Comparison of ENCODE assay signal across 1 cellular context in the genomic region with DNA sequence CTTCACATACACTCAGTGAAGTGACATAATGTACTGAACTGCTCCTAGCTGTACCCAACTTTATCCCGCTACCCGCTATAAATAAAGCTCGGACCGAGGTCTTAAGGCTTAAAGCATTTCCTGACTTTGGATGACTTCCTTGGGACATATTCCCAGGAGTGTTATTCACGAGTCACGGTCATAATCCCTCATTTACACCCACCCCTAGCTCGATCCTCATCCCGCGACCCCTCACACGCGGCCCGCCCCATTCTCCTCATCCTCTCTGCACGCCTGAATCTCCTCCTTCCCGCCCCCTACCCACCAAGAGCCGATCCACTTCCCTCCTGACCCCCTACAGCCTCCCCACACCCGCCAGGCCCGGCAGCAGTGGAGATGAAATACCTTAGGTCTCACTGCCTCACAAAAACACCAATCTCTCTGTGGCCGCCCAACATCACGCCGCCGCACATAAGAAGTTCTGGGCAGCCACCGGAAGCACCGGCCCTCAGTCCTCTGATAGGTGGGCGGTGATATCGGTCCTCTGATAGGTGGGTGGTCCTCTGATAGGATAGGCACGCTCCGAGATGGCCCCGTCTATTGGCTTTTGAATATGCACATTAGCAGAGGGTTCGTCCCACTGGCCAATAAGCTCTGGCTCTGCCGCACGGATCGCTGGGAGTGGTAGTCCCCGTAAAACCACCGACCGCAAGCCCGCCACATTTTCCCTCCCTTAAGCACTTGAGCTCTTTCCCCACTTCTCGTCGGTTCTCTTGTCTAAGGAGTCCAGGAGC.
TF ChIP-seq lines count a peak whose summit lies in the region.

A gene with protein sequence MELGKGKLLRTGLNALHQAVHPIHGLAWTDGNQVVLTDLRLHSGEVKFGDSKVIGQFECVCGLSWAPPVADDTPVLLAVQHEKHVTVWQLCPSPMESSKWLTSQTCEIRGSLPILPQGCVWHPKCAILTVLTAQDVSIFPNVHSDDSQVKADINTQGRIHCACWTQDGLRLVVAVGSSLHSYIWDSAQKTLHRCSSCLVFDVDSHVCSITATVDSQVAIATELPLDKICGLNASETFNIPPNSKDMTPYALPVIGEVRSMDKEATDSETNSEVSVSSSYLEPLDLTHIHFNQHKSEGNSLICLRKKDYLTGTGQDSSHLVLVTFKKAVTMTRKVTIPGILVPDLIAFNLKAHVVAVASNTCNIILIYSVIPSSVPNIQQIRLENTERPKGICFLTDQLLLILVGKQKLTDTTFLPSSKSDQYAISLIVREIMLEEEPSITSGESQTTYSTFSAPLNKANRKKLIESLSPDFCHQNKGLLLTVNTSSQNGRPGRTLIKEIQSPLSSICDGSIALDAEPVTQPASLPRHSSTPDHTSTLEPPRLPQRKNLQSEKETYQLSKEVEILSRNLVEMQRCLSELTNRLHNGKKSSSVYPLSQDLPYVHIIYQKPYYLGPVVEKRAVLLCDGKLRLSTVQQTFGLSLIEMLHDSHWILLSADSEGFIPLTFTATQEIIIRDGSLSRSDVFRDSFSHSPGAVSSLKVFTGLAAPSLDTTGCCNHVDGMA (minus strand): TSS at position 462 of the 773 bp plus-strand sequence. CDS start 7,897 bp downstream, outside the sequence.

TF ChIP-seq in HepG2, 621 proteins besides CTCF, POLR2A, EP300 and RAD21 (continued from another document and continues in another):
- TF ChIP-seq PHF20 (CRISPR knock-in tag; IDR thresholded peaks at IDR 0.05) (no peak; the same call in 1 of the 2 replicates), YEATS2 (CRISPR knock-in tag; IDR thresholded peaks at IDR 0.05; ENCODE audit: borderline replicate concordance) (peak; percentile 69), HOMEZ (CRISPR knock-in tag; IDR thresholded peaks at IDR 0.05; ENCODE audit: low read depth) (no peak), ZNF589 (CRISPR knock-in tag; conservative IDR thresholded peaks at IDR 0.05) (peak; percentile 55; the same call in 1 of the 2 replicates), ZNF75D (CRISPR knock-in tag; IDR thresholded peaks at IDR 0.05; ENCODE audit: borderline replicate concordance) (no peak), SMARCE1 (IDR thresholded peaks at IDR 0.05; ENCODE audit: borderline replicate concordance) (no peak), SP2 (CRISPR knock-in tag; IDR thresholded peaks at IDR 0.05) (peak; percentile 96), CBX1 (IDR thresholded peaks at IDR 0.05; ENCODE audit: low read depth) (no peak), TAF15 (IDR thresholded peaks at IDR 0.05; ENCODE audit: low read depth, low read length, poor library complexity, severe bottlenecking) (peak; percentile 53), PITX1 (CRISPR knock-in tag; IDR thresholded peaks at IDR 0.05) (peak; percentile 46; the same call in 1 of the 2 replicates), ZNF614 (CRISPR knock-in tag; IDR thresholded peaks at IDR 0.05; ENCODE audit: borderline replicate concordance) (no peak; the same call in 1 of the 2 replicates), ZNF703 (CRISPR knock-in tag; IDR thresholded peaks at IDR 0.05; ENCODE audit: borderline replicate concordance) (no peak), FOXP1 (IDR thresholded peaks at IDR 0.05) (no peak), FOXP1 (CRISPR knock-in tag; IDR thresholded peaks at IDR 0.05) (no peak), ZNF432 (CRISPR knock-in tag; IDR thresholded peaks at IDR 0.05; ENCODE audit: borderline replicate concordance) (no peak), GABPB1 (CRISPR knock-in tag; IDR thresholded peaks at IDR 0.05) (peak; percentile 95), ZNF639 (CRISPR knock-in tag; conservative IDR thresholded peaks at IDR 0.05) (no peak), AKAP8 (CRISPR knock-in tag; IDR thresholded peaks at IDR 0.05) (no peak), STAG1 (CRISPR knock-in tag; IDR thresholded peaks at IDR 0.05) (no peak), RORA (CRISPR knock-in tag; IDR thresholded peaks at IDR 0.05) (no peak), MIER2 (CRISPR knock-in tag; IDR thresholded peaks at IDR 0.05) (no peak), ZBTB39 (CRISPR knock-in tag; IDR thresholded peaks at IDR 0.05) (no peak), HOXA5 (CRISPR knock-in tag; IDR thresholded peaks at IDR 0.05) (peak; percentile 86), ZNF709 (CRISPR knock-in tag; IDR thresholded peaks at IDR 0.05) (peak; percentile 72), MEIS2 (CRISPR knock-in tag; IDR thresholded peaks at IDR 0.05) (no peak), FOXC1 (CRISPR knock-in tag; IDR thresholded peaks at IDR 0.05; ENCODE audit: borderline replicate concordance) (no peak), ZNF317 (CRISPR knock-in tag; IDR thresholded peaks at IDR 0.05) (peak; percentile 78), LBX2 (CRISPR knock-in tag; IDR thresholded peaks at IDR 0.05; ENCODE audit: borderline replicate concordance) (no peak), ZNF30 (CRISPR knock-in tag; IDR thresholded peaks at IDR 0.05) (no peak), PAWR (CRISPR knock-in tag; IDR thresholded peaks at IDR 0.05; ENCODE audit: borderline replicate concordance) (no peak)
- TF ChIP-seq, protein P1, sequence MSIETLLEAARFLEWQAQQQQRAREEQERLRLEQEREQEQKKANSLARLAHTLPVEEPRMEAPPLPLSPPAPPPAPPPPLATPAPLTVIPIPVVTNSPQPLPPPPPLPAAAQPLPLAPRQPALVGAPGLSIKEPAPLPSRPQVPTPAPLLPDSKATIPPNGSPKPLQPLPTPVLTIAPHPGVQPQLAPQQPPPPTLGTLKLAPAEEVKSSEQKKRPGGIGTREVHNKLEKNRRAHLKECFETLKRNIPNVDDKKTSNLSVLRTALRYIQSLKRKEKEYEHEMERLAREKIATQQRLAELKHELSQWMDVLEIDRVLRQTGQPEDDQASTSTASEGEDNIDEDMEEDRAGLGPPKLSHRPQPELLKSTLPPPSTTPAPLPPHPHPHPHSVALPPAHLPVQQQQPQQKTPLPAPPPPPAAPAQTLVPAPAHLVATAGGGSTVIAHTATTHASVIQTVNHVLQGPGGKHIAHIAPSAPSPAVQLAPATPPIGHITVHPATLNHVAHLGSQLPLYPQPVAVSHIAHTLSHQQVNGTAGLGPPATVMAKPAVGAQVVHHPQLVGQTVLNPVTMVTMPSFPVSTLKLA (IDR thresholded peaks at IDR 0.05), result peak; percentile 49; the same call in 1 of the 2 replicates
- TF ChIP-seq, protein P2, sequence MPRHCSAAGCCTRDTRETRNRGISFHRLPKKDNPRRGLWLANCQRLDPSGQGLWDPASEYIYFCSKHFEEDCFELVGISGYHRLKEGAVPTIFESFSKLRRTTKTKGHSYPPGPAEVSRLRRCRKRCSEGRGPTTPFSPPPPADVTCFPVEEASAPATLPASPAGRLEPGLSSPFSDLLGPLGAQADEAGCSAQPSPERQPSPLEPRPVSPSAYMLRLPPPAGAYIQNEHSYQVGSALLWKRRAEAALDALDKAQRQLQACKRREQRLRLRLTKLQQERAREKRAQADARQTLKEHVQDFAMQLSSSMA (CRISPR knock-in tag; IDR thresholded peaks at IDR 0.05), result no peak; the same call in 1 of the 2 replicates
- TF ChIP-seq, protein P3, sequence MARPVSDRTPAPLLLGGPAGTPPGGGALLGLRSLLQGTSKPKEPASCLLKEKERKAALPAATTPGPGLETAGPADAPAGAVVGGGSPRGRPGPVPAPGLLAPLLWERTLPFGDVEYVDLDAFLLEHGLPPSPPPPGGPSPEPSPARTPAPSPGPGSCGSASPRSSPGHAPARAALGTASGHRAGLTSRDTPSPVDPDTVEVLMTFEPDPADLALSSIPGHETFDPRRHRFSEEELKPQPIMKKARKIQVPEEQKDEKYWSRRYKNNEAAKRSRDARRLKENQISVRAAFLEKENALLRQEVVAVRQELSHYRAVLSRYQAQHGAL (CRISPR knock-in tag; IDR thresholded peaks at IDR 0.05; ENCODE audit: not compliant biosample characterization), result no peak
- TF ChIP-seq, protein P4, sequence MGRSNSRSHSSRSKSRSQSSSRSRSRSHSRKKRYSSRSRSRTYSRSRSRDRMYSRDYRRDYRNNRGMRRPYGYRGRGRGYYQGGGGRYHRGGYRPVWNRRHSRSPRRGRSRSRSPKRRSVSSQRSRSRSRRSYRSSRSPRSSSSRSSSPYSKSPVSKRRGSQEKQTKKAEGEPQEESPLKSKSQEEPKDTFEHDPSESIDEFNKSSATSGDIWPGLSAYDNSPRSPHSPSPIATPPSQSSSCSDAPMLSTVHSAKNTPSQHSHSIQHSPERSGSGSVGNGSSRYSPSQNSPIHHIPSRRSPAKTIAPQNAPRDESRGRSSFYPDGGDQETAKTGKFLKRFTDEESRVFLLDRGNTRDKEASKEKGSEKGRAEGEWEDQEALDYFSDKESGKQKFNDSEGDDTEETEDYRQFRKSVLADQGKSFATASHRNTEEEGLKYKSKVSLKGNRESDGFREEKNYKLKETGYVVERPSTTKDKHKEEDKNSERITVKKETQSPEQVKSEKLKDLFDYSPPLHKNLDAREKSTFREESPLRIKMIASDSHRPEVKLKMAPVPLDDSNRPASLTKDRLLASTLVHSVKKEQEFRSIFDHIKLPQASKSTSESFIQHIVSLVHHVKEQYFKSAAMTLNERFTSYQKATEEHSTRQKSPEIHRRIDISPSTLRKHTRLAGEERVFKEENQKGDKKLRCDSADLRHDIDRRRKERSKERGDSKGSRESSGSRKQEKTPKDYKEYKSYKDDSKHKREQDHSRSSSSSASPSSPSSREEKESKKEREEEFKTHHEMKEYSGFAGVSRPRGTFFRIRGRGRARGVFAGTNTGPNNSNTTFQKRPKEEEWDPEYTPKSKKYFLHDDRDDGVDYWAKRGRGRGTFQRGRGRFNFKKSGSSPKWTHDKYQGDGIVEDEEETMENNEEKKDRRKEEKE (IDR thresholded peaks at IDR 0.05), result no peak
- TF ChIP-seq, protein P5, sequence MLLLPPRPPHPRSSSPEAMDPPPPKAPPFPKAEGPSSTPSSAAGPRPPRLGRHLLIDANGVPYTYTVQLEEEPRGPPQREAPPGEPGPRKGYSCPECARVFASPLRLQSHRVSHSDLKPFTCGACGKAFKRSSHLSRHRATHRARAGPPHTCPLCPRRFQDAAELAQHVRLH (CRISPR knock-in tag; IDR thresholded peaks at IDR 0.05; ENCODE audit: borderline replicate concordance, low read depth), result peak; percentile 77; the same call in 1 of the 2 replicates
- TF ChIP-seq, protein P6, sequence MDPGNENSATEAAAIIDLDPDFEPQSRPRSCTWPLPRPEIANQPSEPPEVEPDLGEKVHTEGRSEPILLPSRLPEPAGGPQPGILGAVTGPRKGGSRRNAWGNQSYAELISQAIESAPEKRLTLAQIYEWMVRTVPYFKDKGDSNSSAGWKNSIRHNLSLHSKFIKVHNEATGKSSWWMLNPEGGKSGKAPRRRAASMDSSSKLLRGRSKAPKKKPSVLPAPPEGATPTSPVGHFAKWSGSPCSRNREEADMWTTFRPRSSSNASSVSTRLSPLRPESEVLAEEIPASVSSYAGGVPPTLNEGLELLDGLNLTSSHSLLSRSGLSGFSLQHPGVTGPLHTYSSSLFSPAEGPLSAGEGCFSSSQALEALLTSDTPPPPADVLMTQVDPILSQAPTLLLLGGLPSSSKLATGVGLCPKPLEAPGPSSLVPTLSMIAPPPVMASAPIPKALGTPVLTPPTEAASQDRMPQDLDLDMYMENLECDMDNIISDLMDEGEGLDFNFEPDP (CRISPR knock-in tag; conservative IDR thresholded peaks at IDR 0.05), result no peak
- TF ChIP-seq, protein P7, sequence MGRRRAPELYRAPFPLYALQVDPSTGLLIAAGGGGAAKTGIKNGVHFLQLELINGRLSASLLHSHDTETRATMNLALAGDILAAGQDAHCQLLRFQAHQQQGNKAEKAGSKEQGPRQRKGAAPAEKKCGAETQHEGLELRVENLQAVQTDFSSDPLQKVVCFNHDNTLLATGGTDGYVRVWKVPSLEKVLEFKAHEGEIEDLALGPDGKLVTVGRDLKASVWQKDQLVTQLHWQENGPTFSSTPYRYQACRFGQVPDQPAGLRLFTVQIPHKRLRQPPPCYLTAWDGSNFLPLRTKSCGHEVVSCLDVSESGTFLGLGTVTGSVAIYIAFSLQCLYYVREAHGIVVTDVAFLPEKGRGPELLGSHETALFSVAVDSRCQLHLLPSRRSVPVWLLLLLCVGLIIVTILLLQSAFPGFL (CRISPR knock-in tag; IDR thresholded peaks at IDR 0.05), result no peak
